17 cellular contexts compared by ENCODE assay signal in genomic region chr1:38444770-38445442, GRCh38.
"Had no signal": no experiment of that assay in that cellular context is flagged by ENCODE, and none has a peak within 500 bp of the region (broad histone marks: within the 10 kb centered on the region; RNA-seq: fewer than 3 reads in every experiment).

No MANE protein-coding gene starts in this region.

- H3K4me3 ChIP-seq: breast epithelium, heart left ventricle, right atrium auricular region, suprapubic skin had no signal

- H3K4me3 Mint-ChIP-seq: immature natural killer cell; naive B cell; stimulated activated naive CD8-positive, alpha-beta T cell treated with anti-CD3 and anti-CD28 coated beads, Interleukin-15, Interleukin-2, amounts not matched to agents 100 ng/mL and 50 ng/mL, for 24 hours had no signal

- H3K27ac Mint-ChIP-seq: immature natural killer cell; stimulated activated naive CD8-positive, alpha-beta T cell treated with anti-CD3 and anti-CD28 coated beads, Interleukin-15, Interleukin-2, amounts not matched to agents 100 ng/mL and 50 ng/mL, for 24 hours had no signal

- FAIRE-seq: frontal cortex had no signal

- H3K4me1 ChIP-seq: breast epithelium, heart left ventricle, right atrium auricular region, suprapubic skin had no signal

- H3K27me3 ChIP-seq: breast epithelium, right atrium auricular region had no signal

- DNase-seq: activated CD4-positive, CD25-positive, alpha-beta regulatory T cell treated with anti-CD3 and anti-CD28 coated beads, Interleukin-2, amount 50 U/mL, for 72 hours; activated naive CD4-positive, alpha-beta T cell; activated T-cell treated with anti-CD3 and anti-CD28 coated beads for 4 hours; anterior cingulate cortex; heart left ventricle; immature natural killer cell; left colon; midbrain; naive B cell; T-helper 9 cell; trophoblast cell had no signal

- H3K36me3 ChIP-seq: breast epithelium, heart left ventricle, right atrium auricular region, suprapubic skin had no signal

- H3K27ac ChIP-seq: breast epithelium, epithelial cell of prostate, heart left ventricle, right atrium auricular region, suprapubic skin had no signal

- H3K36me3 Mint-ChIP-seq: immature natural killer cell had no signal

- H3K4me1 Mint-ChIP-seq: immature natural killer cell, naive B cell had no signal
